Comparison of ENCODE assay signal across 15 cellular contexts in genomic region chr1:228417061-228417460, GRCh38. TPM values are rescaled to one million over a fixed set of nuclear protein-coding genes. Genes with fewer than 3 reads are reported as not detected.
DNase-seq lines count a peak whose midpoint lies in the region; ATAC-seq, FAIRE-seq and TF ChIP-seq lines count a peak whose summit lies in the region.
"Had no signal": no experiment of that assay in that cellular context is flagged by ENCODE, and none has a peak within 500 bp of the region (broad histone marks: within the 10 kb centered on the region; RNA-seq: fewer than 3 reads in every experiment).

No MANE protein-coding gene starts in this region.

- H3K36me3 Mint-ChIP-seq in activated naive CD4-positive, alpha-beta T cell treated with anti-CD3 and anti-CD28 coated beads, Interleukin-2, amount 50 U/mL, for 24 hours: no peaks in the 10 kb centered on the region
- peaks cover 4% of the 10 kb centered on the region for H3K36me3 Mint-ChIP-seq in activated naive CD4-positive, alpha-beta T cell treated with anti-CD3 and anti-CD28 coated beads, Interleukin-2, amount 10 ng/mL, durations not matched to agents 7 days and 5 days
- H3K36me3 Mint-ChIP-seq in brain: no peaks in the 10 kb centered on the region
- H3K36me3 Mint-ChIP-seq in stimulated activated naive B cell treated with anti-CD40 and anti-IgM and Interleukin-4, amounts not matched to agents 10 μg/mL and 1 μg/mL and 100 μg/mL, for 72 hours: peaks cover 2 to 6% of the 10 kb centered on the region in 2 donors

- CTCF ChIA-PET in activated naive CD4-positive, alpha-beta T cell treated with anti-CD3 and anti-CD28 coated beads, Interleukin-2, amount 10 ng/mL, durations not matched to agents 7 days and 5 days (lab: Charles Lee): no interaction called here

- DNase-seq in activated naive CD4-positive, alpha-beta T cell treated with anti-CD3 and anti-CD28 coated beads, Interleukin-2, amount 10 ng/mL, durations not matched to agents 7 days and 5 days: no peak
- DNase-seq in stimulated activated naive B cell treated with anti-CD40 and anti-IgM and Interleukin-4, amounts not matched to agents 10 μg/mL and 1 μg/mL and 100 μg/mL, for 72 hours: no peak
- no peak for DNase-seq in stimulated activated naive CD4-positive, alpha-beta T cell (lab: John Stamatoyannopoulos, UW)
- no peak for DNase-seq in GM19239 (ENCODE audit: insufficient read length, low spot score)
- DNase-seq: dermis blood vessel endothelial cell, GF-D8, NCI-H226, sigmoid colon had no signal

- no peak for TF ChIP-seq CTCF in brain (conservative IDR thresholded peaks at IDR 0.05)

- no peaks in the 10 kb centered on the region for H3K9me3 ChIP-seq in iPS-20b (ENCODE audit: insufficient read depth, low read depth, low read length)
- H3K9me3 ChIP-seq: MG63, sigmoid colon had no signal

- peak overlapping the region; percentile 51 for H3K4me3 ChIP-seq in iPS-20b (ENCODE audit: low read length)

- H3K27ac ChIP-seq in iPS-20b (ENCODE audit: low read length): no peak overlapping the region
- H3K27ac ChIP-seq: HL-60, sigmoid colon had no signal

- 0 out of 2 replicates have a peak, but pooled peaks cover 4% of the 10 kb centered on the region for H3K4me1 ChIP-seq in iPS-20b (ENCODE audit: insufficient read depth, low read length)

- no peaks in the 10 kb centered on the region for H3K36me3 ChIP-seq in iPS-20b (ENCODE audit: insufficient read depth, low read depth, low read length)
- H3K36me3 ChIP-seq: MG63, sigmoid colon had no signal

- H3K4me3 Mint-ChIP-seq in activated naive CD4-positive, alpha-beta T cell treated with anti-CD3 and anti-CD28 coated beads, Interleukin-2, amount 50 U/mL, for 24 hours: peak overlapping the region; percentile 85
- no peak overlapping the region for H3K4me3 Mint-ChIP-seq in activated naive CD4-positive, alpha-beta T cell treated with anti-CD3 and anti-CD28 coated beads, Interleukin-2, amount 10 ng/mL, durations not matched to agents 7 days and 5 days
- H3K4me3 Mint-ChIP-seq in brain: peak overlapping the region; percentile 35 to 82 (median 76)
- H3K4me3 Mint-ChIP-seq in stimulated activated naive B cell treated with anti-CD40 and anti-IgM and Interleukin-4, amounts not matched to agents 10 μg/mL and 1 μg/mL and 100 μg/mL, for 72 hours: peak overlapping the region; percentile 46 to 81

- no peaks in the 10 kb centered on the region for H3K9me3 Mint-ChIP-seq in activated naive CD4-positive, alpha-beta T cell treated with anti-CD3 and anti-CD28 coated beads, Interleukin-2, amount 50 U/mL, for 24 hours
- H3K9me3 Mint-ChIP-seq in activated naive CD4-positive, alpha-beta T cell treated with anti-CD3 and anti-CD28 coated beads, Interleukin-2, amount 10 ng/mL, durations not matched to agents 7 days and 5 days: no peaks in the 10 kb centered on the region
- H3K9me3 Mint-ChIP-seq in brain: peaks cover 0 to 3% (median 0%) of the 10 kb centered on the region in 5 experiments
- H3K9me3 Mint-ChIP-seq in stimulated activated naive B cell treated with anti-CD40 and anti-IgM and Interleukin-4, amounts not matched to agents 10 μg/mL and 1 μg/mL and 100 μg/mL, for 72 hours: peaks cover 0 to 2% of the 10 kb centered on the region in 2 donors

- no peak for FAIRE-seq in GM19239 (lab: Jason Lieb, UNC)
- FAIRE-seq: RCC 7860 had no signal

- H3K27ac Mint-ChIP-seq in activated naive CD4-positive, alpha-beta T cell treated with anti-CD3 and anti-CD28 coated beads, Interleukin-2, amount 50 U/mL, for 24 hours: no peak overlapping the region
- no peak overlapping the region for H3K27ac Mint-ChIP-seq in activated naive CD4-positive, alpha-beta T cell treated with anti-CD3 and anti-CD28 coated beads, Interleukin-2, amount 10 ng/mL, durations not matched to agents 7 days and 5 days
- H3K27ac Mint-ChIP-seq in brain: no peak overlapping the region
- H3K27ac Mint-ChIP-seq in stimulated activated naive B cell treated with anti-CD40 and anti-IgM and Interleukin-4, amounts not matched to agents 10 μg/mL and 1 μg/mL and 100 μg/mL, for 72 hours: no peak overlapping the region

- H3K27me3 ChIP-seq in iPS-20b (ENCODE audit: insufficient read depth, low read length): peaks cover 82% of the 10 kb centered on the region

- no peak for ATAC-seq in stimulated activated naive B cell treated with anti-CD40 and anti-IgM and Interleukin-4, amounts not matched to agents 10 μg/mL and 1 μg/mL and 100 μg/mL, for 72 hours (replicated peaks)
- ATAC-seq in GM18520 (IDR thresholded peaks at IDR 0.05; ENCODE audit: unreplicated experiment): no peak

- H3K27me3 Mint-ChIP-seq in activated naive CD4-positive, alpha-beta T cell treated with anti-CD3 and anti-CD28 coated beads, Interleukin-2, amount 50 U/mL, for 24 hours: no peaks in the 10 kb centered on the region
- peaks cover 50% of the 10 kb centered on the region for H3K27me3 Mint-ChIP-seq in activated naive CD4-positive, alpha-beta T cell treated with anti-CD3 and anti-CD28 coated beads, Interleukin-2, amount 10 ng/mL, durations not matched to agents 7 days and 5 days
- peaks cover 19% of the 10 kb centered on the region for H3K27me3 Mint-ChIP-seq in brain
- peaks cover 49 to 67% of the 10 kb centered on the region in 2 donors for H3K27me3 Mint-ChIP-seq in stimulated activated naive B cell treated with anti-CD40 and anti-IgM and Interleukin-4, amounts not matched to agents 10 μg/mL and 1 μg/mL and 100 μg/mL, for 72 hours

- no peak overlapping the region for H3K9ac ChIP-seq in iPS-20b (ENCODE audit: low read depth, low read length)

- peaks cover 16% of the 10 kb centered on the region for H3K4me1 Mint-ChIP-seq in activated naive CD4-positive, alpha-beta T cell treated with anti-CD3 and anti-CD28 coated beads, Interleukin-2, amount 50 U/mL, for 24 hours
- peaks cover 24% of the 10 kb centered on the region for H3K4me1 Mint-ChIP-seq in activated naive CD4-positive, alpha-beta T cell treated with anti-CD3 and anti-CD28 coated beads, Interleukin-2, amount 10 ng/mL, durations not matched to agents 7 days and 5 days
- peaks cover 27% of the 10 kb centered on the region for H3K4me1 Mint-ChIP-seq in brain
- peaks cover 19 to 23% of the 10 kb centered on the region in 2 donors for H3K4me1 Mint-ChIP-seq in stimulated activated naive B cell treated with anti-CD40 and anti-IgM and Interleukin-4, amounts not matched to agents 10 μg/mL and 1 μg/mL and 100 μg/mL, for 72 hours

RNA-seq across cellular contexts. Expression of gene TRIM17, which starts 0.4 kb away (rescaled TPM):
- 0.61 TPM for polyA plus RNA-seq in brain (ENCODE audit: insufficient read depth, low read depth, low replicate concordance)

RNA-seq across cellular contexts. Expression of gene TRIM11, which starts 10.4 kb away (rescaled TPM):
- polyA plus RNA-seq in brain (ENCODE audit: insufficient read depth, low read depth, low replicate concordance): 21.0 TPM
